1 cellular context compared by ENCODE assay signal in the genomic region with DNA sequence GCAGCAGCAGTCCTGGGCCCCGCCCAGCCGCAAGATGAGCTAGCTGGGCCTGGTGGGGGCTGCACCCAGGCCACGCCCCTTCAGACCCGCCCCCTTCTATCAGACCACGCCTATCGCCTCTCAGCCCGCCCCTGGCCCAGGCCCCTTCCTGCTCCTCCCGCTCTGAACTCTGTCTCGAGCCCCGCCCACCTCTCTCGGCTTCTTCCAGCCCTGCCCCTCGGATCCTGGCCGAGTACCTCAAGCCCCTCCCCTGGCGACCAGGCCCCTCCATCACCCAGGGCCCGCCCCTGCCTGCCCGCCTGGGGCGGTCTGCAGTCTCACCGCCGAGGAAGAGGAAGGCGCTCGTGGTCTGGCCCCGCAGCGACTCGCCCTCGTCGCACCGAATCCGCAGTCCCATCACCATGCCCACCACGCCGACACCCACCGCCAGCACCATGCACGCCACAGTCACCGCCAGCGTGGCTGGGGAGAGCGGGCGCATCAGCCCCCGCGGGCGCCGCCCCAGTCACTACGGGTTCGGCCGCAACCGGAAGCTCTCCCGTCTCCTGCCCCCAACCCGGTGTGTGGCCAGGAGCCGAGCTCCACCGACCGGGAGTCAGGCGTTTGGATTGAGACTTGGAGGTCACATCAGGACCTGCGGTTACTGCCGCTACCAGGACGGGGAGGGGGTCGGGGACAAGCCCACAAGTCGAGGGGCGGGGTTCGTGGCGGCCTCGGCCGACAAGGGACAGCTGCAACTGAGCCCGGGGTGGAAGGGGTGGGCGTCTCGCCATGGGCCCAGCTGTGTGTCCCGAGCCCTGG.
A peak's percentile ranks its signal among the peaks of the same experiment; 100 is the strongest.
TF ChIP-seq lines count a peak whose summit lies in the region.

No MANE protein-coding gene starts in this region.

TF ChIP-seq in HepG2, 621 proteins besides CTCF, POLR2A, EP300 and RAD21 (continued from another document):
- no peak for TF ChIP-seq ZBTB26 (CRISPR knock-in tag; IDR thresholded peaks at IDR 0.05; ENCODE audit: borderline replicate concordance)
- TF ChIP-seq, protein P1, sequence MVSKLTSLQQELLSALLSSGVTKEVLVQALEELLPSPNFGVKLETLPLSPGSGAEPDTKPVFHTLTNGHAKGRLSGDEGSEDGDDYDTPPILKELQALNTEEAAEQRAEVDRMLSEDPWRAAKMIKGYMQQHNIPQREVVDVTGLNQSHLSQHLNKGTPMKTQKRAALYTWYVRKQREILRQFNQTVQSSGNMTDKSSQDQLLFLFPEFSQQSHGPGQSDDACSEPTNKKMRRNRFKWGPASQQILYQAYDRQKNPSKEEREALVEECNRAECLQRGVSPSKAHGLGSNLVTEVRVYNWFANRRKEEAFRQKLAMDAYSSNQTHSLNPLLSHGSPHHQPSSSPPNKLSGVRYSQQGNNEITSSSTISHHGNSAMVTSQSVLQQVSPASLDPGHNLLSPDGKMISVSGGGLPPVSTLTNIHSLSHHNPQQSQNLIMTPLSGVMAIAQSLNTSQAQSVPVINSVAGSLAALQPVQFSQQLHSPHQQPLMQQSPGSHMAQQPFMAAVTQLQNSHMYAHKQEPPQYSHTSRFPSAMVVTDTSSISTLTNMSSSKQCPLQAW (CRISPR knock-in tag; IDR thresholded peaks at IDR 0.05): peak; percentile 81
- no peak for TF ChIP-seq RFXAP (CRISPR knock-in tag; IDR thresholded peaks at IDR 0.05; ENCODE audit: borderline replicate concordance)
- TF ChIP-seq ZNF260 (CRISPR knock-in tag; IDR thresholded peaks at IDR 0.05; ENCODE audit: borderline replicate concordance, low read depth): no peak
- no peak for TF ChIP-seq TEAD3 (CRISPR knock-in tag; optimal IDR thresholded peaks at IDR 0.05; ENCODE audit: borderline replicate concordance)
- no peak for TF ChIP-seq GTF2F1 (IDR thresholded peaks at IDR 0.05; ENCODE audit: low read length)
- no peak for TF ChIP-seq KAT2B (IDR thresholded peaks at IDR 0.05; ENCODE audit: borderline replicate concordance, low read depth, low read length)
- peak; percentile 78 for TF ChIP-seq DR1 (CRISPR knock-in tag; IDR thresholded peaks at IDR 0.05)
- TF ChIP-seq NR3C1 (CRISPR knock-in tag; IDR thresholded peaks at IDR 0.05): no peak
- no peak for TF ChIP-seq NFE2 (CRISPR knock-in tag; IDR thresholded peaks at IDR 0.05)
- TF ChIP-seq CBFB (CRISPR knock-in tag; IDR thresholded peaks at IDR 0.05): no peak
- TF ChIP-seq ATF4 (CRISPR knock-in tag; IDR thresholded peaks at IDR 0.05): 0 out of 4 replicates have a peak, but pooled peaks of 1 of the 2 experiments have one; percentile 35
- TF ChIP-seq ZMYM3 (CRISPR knock-in tag; IDR thresholded peaks at IDR 0.05): no peak
- TF ChIP-seq, protein P2, sequence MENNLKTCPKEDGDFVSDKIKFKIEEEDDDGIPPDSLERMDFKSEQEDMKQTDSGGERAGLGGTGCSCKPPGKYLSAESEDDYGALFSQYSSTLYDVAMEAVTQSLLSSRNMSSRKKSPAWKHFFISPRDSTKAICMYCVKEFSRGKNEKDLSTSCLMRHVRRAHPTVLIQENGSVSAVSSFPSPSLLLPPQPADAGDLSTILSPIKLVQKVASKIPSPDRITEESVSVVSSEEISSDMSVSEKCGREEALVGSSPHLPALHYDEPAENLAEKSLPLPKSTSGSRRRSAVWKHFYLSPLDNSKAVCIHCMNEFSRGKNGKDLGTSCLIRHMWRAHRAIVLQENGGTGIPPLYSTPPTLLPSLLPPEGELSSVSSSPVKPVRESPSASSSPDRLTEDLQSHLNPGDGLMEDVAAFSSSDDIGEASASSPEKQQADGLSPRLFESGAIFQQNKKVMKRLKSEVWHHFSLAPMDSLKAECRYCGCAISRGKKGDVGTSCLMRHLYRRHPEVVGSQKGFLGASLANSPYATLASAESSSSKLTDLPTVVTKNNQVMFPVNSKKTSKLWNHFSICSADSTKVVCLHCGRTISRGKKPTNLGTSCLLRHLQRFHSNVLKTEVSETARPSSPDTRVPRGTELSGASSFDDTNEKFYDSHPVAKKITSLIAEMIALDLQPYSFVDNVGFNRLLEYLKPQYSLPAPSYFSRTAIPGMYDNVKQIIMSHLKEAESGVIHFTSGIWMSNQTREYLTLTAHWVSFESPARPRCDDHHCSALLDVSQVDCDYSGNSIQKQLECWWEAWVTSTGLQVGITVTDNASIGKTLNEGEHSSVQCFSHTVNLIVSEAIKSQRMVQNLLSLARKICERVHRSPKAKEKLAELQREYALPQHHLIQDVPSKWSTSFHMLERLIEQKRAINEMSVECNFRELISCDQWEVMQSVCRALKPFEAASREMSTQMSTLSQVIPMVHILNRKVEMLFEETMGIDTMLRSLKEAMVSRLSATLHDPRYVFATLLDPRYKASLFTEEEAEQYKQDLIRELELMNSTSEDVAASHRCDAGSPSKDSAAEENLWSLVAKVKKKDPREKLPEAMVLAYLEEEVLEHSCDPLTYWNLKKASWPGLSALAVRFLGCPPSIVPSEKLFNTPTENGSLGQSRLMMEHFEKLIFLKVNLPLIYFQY (CRISPR knock-in tag; IDR thresholded peaks at IDR 0.05; ENCODE audit: borderline replicate concordance): peak; percentile 34; the same call in 1 of the 2 replicates
